Comparison of ENCODE assay signal across 8 cellular contexts in the genomic region with DNA sequence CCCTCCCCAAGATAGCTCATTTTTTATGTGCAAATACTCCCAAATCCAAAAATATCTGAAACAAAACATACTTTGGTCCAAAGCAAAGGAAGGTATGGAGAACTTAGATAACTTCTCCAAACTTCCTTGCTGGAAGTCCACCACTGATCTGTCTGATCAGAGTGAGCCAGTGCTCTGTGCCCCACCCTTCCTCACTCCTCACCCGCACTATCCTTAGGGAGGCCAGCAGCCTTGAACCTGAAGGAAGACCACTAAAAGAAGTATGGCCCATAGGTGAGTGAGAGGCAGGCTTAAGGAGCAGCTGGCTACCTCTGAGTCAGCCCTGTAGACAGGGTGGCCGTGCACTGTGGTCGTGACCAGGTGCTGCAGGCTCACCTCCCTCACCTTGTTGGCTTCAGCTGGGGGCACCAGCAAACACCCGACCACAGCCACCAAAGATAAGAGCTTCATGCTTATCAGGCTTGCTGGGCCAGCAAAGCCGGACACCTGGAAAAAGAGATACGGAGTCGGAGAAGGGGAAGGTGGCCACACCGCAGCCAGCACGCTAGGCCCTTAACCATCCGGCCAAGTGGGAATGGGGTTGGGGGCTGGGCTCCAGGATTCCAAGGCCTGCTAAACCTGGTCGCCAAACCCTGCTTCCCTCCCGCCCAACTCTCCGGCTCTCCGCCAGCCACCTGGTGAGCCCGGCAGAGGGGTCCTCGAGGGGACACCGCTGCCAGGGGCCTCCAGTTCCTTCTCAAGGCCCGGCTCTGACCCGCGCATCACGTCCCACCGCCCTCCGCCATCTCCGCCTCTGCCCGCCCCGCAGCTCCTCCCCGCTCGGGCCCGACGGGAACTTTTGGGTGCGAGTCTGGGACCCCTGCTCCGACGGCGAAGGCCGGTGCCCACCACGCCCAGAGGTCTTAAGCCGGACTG. TPM values are rescaled to one million over a fixed set of nuclear protein-coding genes. Genes with fewer than 3 reads are reported as not detected.
DNase-seq lines count a peak whose midpoint lies in the region; ATAC-seq and TF ChIP-seq lines count a peak whose summit lies in the region.

No MANE protein-coding gene starts in this region.

- H3K4me3 ChIP-seq in HCT116 (replicated peaks in 1 of 2; ENCODE audit: low read depth in 1 of 2, low read length in 2 of 2) (peak overlapping the region; percentile 85 to 92), LNCaP clone FGC (ENCODE audit: low read depth, low read length) (peak overlapping the region; percentile 76), iPS-15b (ENCODE audit: low read depth, low read length) (peak overlapping the region; percentile 95)

- H3K27me3 Mint-ChIP-seq in activated T-helper 1 cell treated with anti-CD3 and anti-CD28 coated beads, Interleukin-12 subunit alpha, Interleukin-12 subunit beta, Interleukin-2, Interleukin-4 antibody, amounts not matched to agents 30 ng/mL and 10 ng/mL and 1 ng/mL, durations not matched to agents 14 hours and 24 hours and 36 hours (ENCODE audit: insufficient read depth), result peaks cover 18% of the 10 kb centered on the region

- no peak for DNase-seq in Right ventricle myocardium inferior (ENCODE audit: missing footprints)
- no peak for DNase-seq in cardiac septum (ENCODE audit: low spot score)
- DNase-seq in HCT116 (ENCODE audit: low read depth, low spot score), result no peak
- no peak for DNase-seq in LNCaP clone FGC (ENCODE audit: low read depth)
- DNase-seq in activated T-helper 1 cell treated with anti-CD3 and anti-CD28 coated beads, Interleukin-12 subunit alpha, Interleukin-12 subunit beta, Interleukin-2, Interleukin-4 antibody, amounts not matched to agents 30 ng/mL and 10 ng/mL and 1 ng/mL, durations not matched to agents 14 hours and 24 hours and 36 hours (ENCODE audit: low spot score), result no peak
- no peak for DNase-seq in stimulated activated effector memory CD8-positive, alpha-beta T cell treated with anti-CD3 and anti-CD28 coated beads, Interleukin-12 subunit alpha, Interleukin-12 subunit beta, amount 100 ng/mL, for 72 hours (ENCODE audit: low spot score in 2 of 2)
- DNase-seq in epidermal melanocyte (ENCODE audit: insufficient read length, low spot score), result no peak

- RAD21 ChIA-PET in HCT116 (lab: Charles Lee; ENCODE audit: low non-redundant PET in 1 of 2, low total read pairs in 2 of 2, uncharacterized antibody in 2 of 2, unreplicated experiment in 2 of 2), result interaction anchor here in 1 of 2 experiments (0.6 to 0.8 kb wide), 2 partner anchors 27 to 89 kb away, joined by 3 to 4 read pairs; no protein-coding TSS in a partner anchor

- intact Hi-C loops in Right ventricle myocardium inferior (cut with DNase I) (loop anchor here (1.0 to 2.0 kb wide), 2 partner anchors 17 to 69 kb away; no protein-coding TSS in a partner anchor), cardiac septum (cut with DNase I) (no loop called here), HCT116 (cut with micrococcal nuclease) (no loop called here)
- intact Hi-C loops in activated T-helper 1 cell treated with anti-CD3 and anti-CD28 coated beads, Interleukin-12 subunit alpha, Interleukin-12 subunit beta, Interleukin-2, Interleukin-4 antibody, amounts not matched to agents 30 ng/mL and 10 ng/mL and 1 ng/mL, durations not matched to agents 14 hours and 24 hours and 36 hours (cut with micrococcal nuclease), result loop anchor here (1.0 to 10.0 kb wide), 6 partner anchors 18 to 674 kb away; a partner anchor contains a TSS

- no peaks in the 10 kb centered on the region for H3K9me3 Mint-ChIP-seq in activated T-helper 1 cell treated with anti-CD3 and anti-CD28 coated beads, Interleukin-12 subunit alpha, Interleukin-12 subunit beta, Interleukin-2, Interleukin-4 antibody, amounts not matched to agents 30 ng/mL and 10 ng/mL and 1 ng/mL, durations not matched to agents 14 hours and 24 hours and 36 hours
- H3K9me3 Mint-ChIP-seq in stimulated activated effector memory CD8-positive, alpha-beta T cell treated with anti-CD3 and anti-CD28 coated beads, Interleukin-12 subunit alpha, Interleukin-12 subunit beta, amount 100 ng/mL, for 72 hours, result no peaks in the 10 kb centered on the region

- TSS peak; percentile 38 for BruUV-seq in HCT116 (replicated peaks; lab: Mats Ljungman, UMichigan)

- peaks cover 3 to 15% of the 10 kb centered on the region in 2 experiments; a peak in 3 of 4 replicates for H3K4me1 ChIP-seq in HCT116 (ENCODE audit: control insufficient read depth in 1 of 2, insufficient read depth in 2 of 2, low read length in 2 of 2)
- H3K4me1 ChIP-seq in iPS-15b (ENCODE audit: control insufficient read depth, insufficient read depth, low read length), result peaks cover 12% of the 10 kb centered on the region

- no peaks in the 10 kb centered on the region for H4K20me1 ChIP-seq in HCT116 (ENCODE audit: insufficient read depth)

- no peaks in the 10 kb centered on the region for H3K9me2 ChIP-seq in HCT116 (ENCODE audit: insufficient read depth)

- ATAC-seq in Right ventricle myocardium inferior (peak; percentile 82), HCT116 (peak; percentile 87)
- peak; percentile 86 for ATAC-seq in stimulated activated effector memory CD8-positive, alpha-beta T cell treated with anti-CD3 and anti-CD28 coated beads, Interleukin-12 subunit alpha, Interleukin-12 subunit beta, amount 100 ng/mL, for 72 hours

- H3K27ac ChIP-seq in HCT116 (ENCODE audit: low read depth, low read length), result peak overlapping the region; percentile 32; the same call in 1 of the 2 replicates

- no peak for TF ChIP-seq RAD21 in HCT116 (IDR thresholded peaks at IDR 0.05; ENCODE audit: low read depth)

- H3K9me3 ChIP-seq in HCT116 (ENCODE audit: control insufficient read depth in 1 of 2, insufficient read depth in 1 of 2, low read depth in 1 of 2, low read length in 2 of 2) (no peaks in the 10 kb centered on the region), iPS-15b (ENCODE audit: control insufficient read depth, insufficient read depth, low read length) (no peaks in the 10 kb centered on the region)

- peak overlapping the region; percentile 85 for H3K4me3 Mint-ChIP-seq in activated T-helper 1 cell treated with anti-CD3 and anti-CD28 coated beads, Interleukin-12 subunit alpha, Interleukin-12 subunit beta, Interleukin-2, Interleukin-4 antibody, amounts not matched to agents 30 ng/mL and 10 ng/mL and 1 ng/mL, durations not matched to agents 14 hours and 24 hours and 36 hours
- H3K4me3 Mint-ChIP-seq in stimulated activated effector memory CD8-positive, alpha-beta T cell treated with anti-CD3 and anti-CD28 coated beads, Interleukin-12 subunit alpha, Interleukin-12 subunit beta, amount 100 ng/mL, for 72 hours, result peak overlapping the region; percentile 83

- peak overlapping the region; percentile 88 for H3K27ac Mint-ChIP-seq in activated T-helper 1 cell treated with anti-CD3 and anti-CD28 coated beads, Interleukin-12 subunit alpha, Interleukin-12 subunit beta, Interleukin-2, Interleukin-4 antibody, amounts not matched to agents 30 ng/mL and 10 ng/mL and 1 ng/mL, durations not matched to agents 14 hours and 24 hours and 36 hours
- H3K27ac Mint-ChIP-seq in stimulated activated effector memory CD8-positive, alpha-beta T cell treated with anti-CD3 and anti-CD28 coated beads, Interleukin-12 subunit alpha, Interleukin-12 subunit beta, amount 100 ng/mL, for 72 hours, result peak overlapping the region; percentile 88

- H3K36me3 ChIP-seq in HCT116 (ENCODE audit: control insufficient read depth in 1 of 2, insufficient read depth in 2 of 2, low read length in 2 of 2) (peaks cover 17 to 21% of the 10 kb centered on the region in 2 experiments), iPS-15b (ENCODE audit: control insufficient read depth, insufficient read depth, low read length) (peaks cover 26% of the 10 kb centered on the region)

- peak overlapping the region; percentile 97 for H3K4me2 ChIP-seq in HCT116 (ENCODE audit: low read length)

- TF ChIP-seq CTCF in HCT116 (IDR thresholded peaks at IDR 0.05 in 2 of 3, conservative IDR thresholded peaks at IDR 0.05 in 1 of 3; ENCODE audit: borderline replicate concordance in 1 of 3, insufficient read depth in 1 of 3, low read depth in 2 of 3, low read length in 2 of 3) (no peak), LNCaP clone FGC (IDR thresholded peaks at IDR 0.05; ENCODE audit: control insufficient read depth, extremely low read depth, insufficient read depth) (no peak)

- no peak overlapping the region for H2AFZ ChIP-seq in HCT116 (ENCODE audit: low read depth, low read length, poor library complexity, severe bottlenecking)

- peaks cover 17% of the 10 kb centered on the region; the same call in 1 of the 2 replicates for H3K79me2 ChIP-seq in HCT116 (ENCODE audit: insufficient read depth, low read length)

- CTCF ChIA-PET in HCT116 (lab: Charles Lee), result interaction anchor here (0.9 to 1.7 kb wide), 5 partner anchors 16 to 182 kb away, joined by 3 to 8 read pairs (median 5); a partner anchor contains a TSS

- H3K9ac ChIP-seq in HCT116 (ENCODE audit: low read length) (peak overlapping the region; percentile 74), iPS-15b (ENCODE audit: low read depth, low read length) (peak overlapping the region; percentile 93)

- peaks cover 23% of the 10 kb centered on the region for H3K4me1 Mint-ChIP-seq in activated T-helper 1 cell treated with anti-CD3 and anti-CD28 coated beads, Interleukin-12 subunit alpha, Interleukin-12 subunit beta, Interleukin-2, Interleukin-4 antibody, amounts not matched to agents 30 ng/mL and 10 ng/mL and 1 ng/mL, durations not matched to agents 14 hours and 24 hours and 36 hours (ENCODE audit: low read depth)
- H3K4me1 Mint-ChIP-seq in stimulated activated effector memory CD8-positive, alpha-beta T cell treated with anti-CD3 and anti-CD28 coated beads, Interleukin-12 subunit alpha, Interleukin-12 subunit beta, amount 100 ng/mL, for 72 hours, result peaks cover 16% of the 10 kb centered on the region

- H3K27me3 ChIP-seq in HCT116 (ENCODE audit: insufficient read depth, low read length) (no peaks in the 10 kb centered on the region), iPS-15b (ENCODE audit: control insufficient read depth, insufficient read depth, low read length) (peaks cover 2% of the 10 kb centered on the region)

- TF ChIP-seq POLR2A in HCT116 (IDR thresholded peaks at IDR 0.05; ENCODE audit: borderline replicate concordance, extremely low read depth, insufficient read depth, insufficient read length), result no peak

- POLR2A ChIA-PET in HCT116 (lab: Charles Lee), result interaction anchor here (0.6 to 1.6 kb wide), 3 partner anchors 9 to 37 kb away, joined by 3 to 6 read pairs (median 4); no protein-coding TSS in a partner anchor

- H3K36me3 Mint-ChIP-seq in activated T-helper 1 cell treated with anti-CD3 and anti-CD28 coated beads, Interleukin-12 subunit alpha, Interleukin-12 subunit beta, Interleukin-2, Interleukin-4 antibody, amounts not matched to agents 30 ng/mL and 10 ng/mL and 1 ng/mL, durations not matched to agents 14 hours and 24 hours and 36 hours (ENCODE audit: low read depth), result peaks cover 3% of the 10 kb centered on the region
- H3K36me3 Mint-ChIP-seq in stimulated activated effector memory CD8-positive, alpha-beta T cell treated with anti-CD3 and anti-CD28 coated beads, Interleukin-12 subunit alpha, Interleukin-12 subunit beta, amount 100 ng/mL, for 72 hours, result peaks cover 20% of the 10 kb centered on the region

RNA-seq across cellular contexts. Expression of a gene that starts 0.5 kb away (rescaled TPM):
- total RNA-seq in Right ventricle myocardium inferior (26.6 TPM), cardiac septum (25.0 TPM), HCT116 (2021; ENCODE audit: unreplicated experiment) (66.3 TPM)
- 84.1 and 95.3 TPM in 2 replicates for polyA plus RNA-seq in HCT116 (2012)
- total RNA-seq in activated T-helper 1 cell treated with anti-CD3 and anti-CD28 coated beads, Interleukin-12 subunit alpha, Interleukin-12 subunit beta, Interleukin-2, Interleukin-4 antibody, amounts not matched to agents 30 ng/mL and 10 ng/mL and 1 ng/mL, durations not matched to agents 14 hours and 24 hours and 36 hours, result 13.2 and 13.9 TPM in 2 replicates

RNA-seq across cellular contexts. Expression of a gene that starts 26.7 kb away (rescaled TPM):
- total RNA-seq in Right ventricle myocardium inferior, result not detected
- total RNA-seq in cardiac septum, result not detected
- 0.15 TPM for total RNA-seq in HCT116 (2021; ENCODE audit: unreplicated experiment)
- 0.32 and 0.59 TPM in 2 replicates for polyA plus RNA-seq in HCT116 (2012)
- not detected in 2 replicates for total RNA-seq in activated T-helper 1 cell treated with anti-CD3 and anti-CD28 coated beads, Interleukin-12 subunit alpha, Interleukin-12 subunit beta, Interleukin-2, Interleukin-4 antibody, amounts not matched to agents 30 ng/mL and 10 ng/mL and 1 ng/mL, durations not matched to agents 14 hours and 24 hours and 36 hours

RNA-seq across cellular contexts. Expression of a gene that starts 36.9 kb away (rescaled TPM):
- not detected for total RNA-seq in Right ventricle myocardium inferior
- 0.05 TPM for total RNA-seq in cardiac septum
- not detected for total RNA-seq in HCT116 (2021; ENCODE audit: unreplicated experiment)
- polyA plus RNA-seq in HCT116 (2012), result 0.12 and 0.14 TPM in 2 replicates
- not detected in 2 replicates for total RNA-seq in activated T-helper 1 cell treated with anti-CD3 and anti-CD28 coated beads, Interleukin-12 subunit alpha, Interleukin-12 subunit beta, Interleukin-2, Interleukin-4 antibody, amounts not matched to agents 30 ng/mL and 10 ng/mL and 1 ng/mL, durations not matched to agents 14 hours and 24 hours and 36 hours

RNA-seq across cellular contexts. Expression of a gene that starts 41.5 kb away (rescaled TPM):
- not detected for total RNA-seq in Right ventricle myocardium inferior
- 0.19 TPM for total RNA-seq in cardiac septum
- total RNA-seq in HCT116 (2021; ENCODE audit: unreplicated experiment), result not detected
- 0.03 and 0.04 TPM in 2 replicates for polyA plus RNA-seq in HCT116 (2012)
- total RNA-seq in activated T-helper 1 cell treated with anti-CD3 and anti-CD28 coated beads, Interleukin-12 subunit alpha, Interleukin-12 subunit beta, Interleukin-2, Interleukin-4 antibody, amounts not matched to agents 30 ng/mL and 10 ng/mL and 1 ng/mL, durations not matched to agents 14 hours and 24 hours and 36 hours, result not detected in 2 replicates

Comparison
In these comparisons a context has a peak if more than half of its experiments do, and no peak if none do; other contexts are left out.
1. intact Hi-C loops: an anchor here in Right ventricle myocardium inferior (1.0 to 2.0 kb wide) and activated T-helper 1 cell treated with anti-CD3 and anti-CD28 coated beads, Interleukin-12 subunit alpha, Interleukin-12 subunit beta, Interleukin-2, Interleukin-4 antibody, amounts not matched to agents 30 ng/mL and 10 ng/mL and 1 ng/mL, durations not matched to agents 14 hours and 24 hours and 36 hours (1.0 to 10.0 kb wide); none called in cardiac septum and HCT116.